17 cellular contexts compared by ENCODE assay signal in the genomic region with DNA sequence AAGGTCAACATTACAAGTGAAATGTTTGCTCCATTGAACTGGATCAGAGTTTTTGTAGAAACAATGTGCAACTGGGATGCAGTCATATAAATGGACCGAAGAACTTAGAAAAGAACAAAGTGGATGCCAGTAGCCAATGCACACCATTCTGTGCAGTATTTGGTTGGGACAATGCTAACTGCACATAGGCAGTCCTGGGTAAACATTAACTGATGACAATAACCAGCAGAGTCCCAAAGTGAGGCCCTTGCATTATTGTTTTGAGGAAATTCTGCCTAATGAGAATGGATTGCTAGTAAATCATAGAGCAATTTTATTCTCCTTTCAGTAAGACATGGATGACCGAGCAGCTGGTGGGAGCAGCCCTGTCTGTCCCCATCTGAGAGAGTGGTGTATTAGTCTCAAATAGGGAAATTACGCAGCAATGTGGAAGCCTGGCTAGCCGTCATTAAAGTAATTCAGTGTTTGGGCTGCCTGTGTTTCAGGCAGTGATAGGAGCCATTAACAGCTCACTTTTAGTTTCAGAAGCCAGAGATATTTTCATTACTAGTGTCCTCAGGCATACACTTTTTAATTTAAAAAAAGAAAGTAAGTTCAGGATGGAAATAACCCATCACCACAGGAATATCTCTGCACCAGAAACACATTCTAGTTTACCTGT.
DNase-seq lines count a peak whose midpoint lies in the region; ATAC-seq and TF ChIP-seq lines count a peak whose summit lies in the region.
"Had no signal": no experiment of that assay in that cellular context is flagged by ENCODE, and none has a peak within 500 bp of the region (broad histone marks: within the 10 kb centered on the region; RNA-seq: fewer than 3 reads in every experiment).

No MANE protein-coding gene starts in this region.

- peak; percentile 62 for ATAC-seq in GM18861 (IDR thresholded peaks at IDR 0.05; ENCODE audit: unreplicated experiment)
- peak; percentile 43 for ATAC-seq in GM21825 (IDR thresholded peaks at IDR 0.05; ENCODE audit: unreplicated experiment)
- no peak for ATAC-seq in activated T-cell treated with anti-CD3 and anti-CD28 coated beads, Interleukin-2, amount 50 U/mL, for 72 hours (replicated peaks in 1 of 2)
- no peak for ATAC-seq in HG02623 (IDR thresholded peaks at IDR 0.05; ENCODE audit: unreplicated experiment)
- ATAC-seq: stimulated activated naive CD8-positive, alpha-beta T cell treated with anti-CD3 and anti-CD28 coated beads, Interleukin-15, amount 100 ng/mL, for 72 hours had no signal

- TF ChIP-seq EP300 in Ishikawa (IDR thresholded peaks at IDR 0.05; ENCODE audit: borderline replicate concordance) = peak; percentile 88

- H3K36me3 Mint-ChIP-seq in activated T-cell treated with anti-CD3 and anti-CD28 coated beads, Interleukin-2, amount 50 U/mL, for 72 hours (ENCODE audit: insufficient read depth in 2 of 2) = no peaks in the 10 kb centered on the region

- TF ChIP-seq RAD21 in Ishikawa (IDR thresholded peaks at IDR 0.05; ENCODE audit: low read depth) = 0 out of 2 replicates have a peak, but pooled peaks have one; percentile 0

- peaks cover 8% of the 10 kb centered on the region for H3K27me3 Mint-ChIP-seq in activated T-cell treated with anti-CD3 and anti-CD28 coated beads, Interleukin-2, amount 50 U/mL, for 72 hours (ENCODE audit: low read depth)

- H3K4me3 Mint-ChIP-seq in activated T-cell treated with anti-CD3 and anti-CD28 coated beads, Interleukin-2, amount 50 U/mL, for 72 hours = no peak overlapping the region
- H3K4me3 Mint-ChIP-seq: stimulated activated naive CD8-positive, alpha-beta T cell treated with anti-CD3 and anti-CD28 coated beads, Interleukin-15, amount 100 ng/mL, for 72 hours had no signal

- peaks cover 4% of the 10 kb centered on the region for H3K4me1 Mint-ChIP-seq in activated T-cell treated with anti-CD3 and anti-CD28 coated beads, Interleukin-2, amount 50 U/mL, for 72 hours (ENCODE audit: low read depth)

- H3K27ac Mint-ChIP-seq in activated T-cell treated with anti-CD3 and anti-CD28 coated beads, Interleukin-2, amount 50 U/mL, for 72 hours = no peak overlapping the region
- H3K27ac Mint-ChIP-seq: stimulated activated naive CD8-positive, alpha-beta T cell treated with anti-CD3 and anti-CD28 coated beads, Interleukin-15, amount 100 ng/mL, for 72 hours had no signal

- no peaks in the 10 kb centered on the region for H3K9me3 Mint-ChIP-seq in activated T-cell treated with anti-CD3 and anti-CD28 coated beads, Interleukin-2, amount 50 U/mL, for 72 hours
- H3K9me3 Mint-ChIP-seq: stimulated activated naive CD8-positive, alpha-beta T cell treated with anti-CD3 and anti-CD28 coated beads, Interleukin-15, amount 100 ng/mL, for 72 hours had no signal

- DNase-seq in kidney tubule cell (ENCODE audit: low spot score) (peak; percentile 97), OCI-M2 (lab: John Stamatoyannopoulos, UW; ENCODE audit: unreplicated experiment) (no peak), NCI-H524 (lab: John Stamatoyannopoulos, UW) (no peak)
- no peak for DNase-seq in activated T-cell treated with anti-CD3 and anti-CD28 coated beads, Interleukin-2, amount 50 U/mL, for 72 hours
- DNase-seq: activated CD4-positive, alpha-beta T cell treated with anti-CD3 and anti-CD28 coated beads, Interleukin-2, amount 50 U/mL, for 48 hours; activated naive CD4-positive, alpha-beta T cell; central memory CD4-positive, alpha-beta T cell; esophagus squamous epithelium; midbrain; NCI-H187; PC-9; stimulated activated CD4-positive, alpha-beta T cell treated with anti-CD3 and anti-CD28 coated beads, Interleukin-4, amount 100 ng/mL, for 1 hour; stimulated activated naive CD8-positive, alpha-beta T cell treated with anti-CD3 and anti-CD28 coated beads, Interleukin-15, amount 100 ng/mL, for 72 hours had no signal

TF ChIP-seq in Ishikawa, 13 proteins besides CTCF, POLR2A, EP300 and RAD21:
- TF ChIP-seq REST (IDR thresholded peaks at IDR 0.05; ENCODE audit: low read depth) (no peak), TAF1 (IDR thresholded peaks at IDR 0.05; ENCODE audit: low read depth) (no peak), EGR1 (IDR thresholded peaks at IDR 0.05) (no peak), NFIC (IDR thresholded peaks at IDR 0.05) (peak; percentile 58), CEBPB (IDR thresholded peaks at IDR 0.05) (0 out of 2 replicates have a peak, but pooled peaks have one; percentile 21), CREB1 (IDR thresholded peaks at IDR 0.05; ENCODE audit: low read depth) (no peak), YY1 (IDR thresholded peaks at IDR 0.05; ENCODE audit: low read depth) (no peak), TCF12 (IDR thresholded peaks at IDR 0.05; ENCODE audit: low read depth) (peak; percentile 90), TEAD4 (IDR thresholded peaks at IDR 0.05) (peak; percentile 71), FOXM1 (IDR thresholded peaks at IDR 0.05; ENCODE audit: borderline replicate concordance, low read depth) (peak; percentile 88)
- TF ChIP-seq, protein P1, sequence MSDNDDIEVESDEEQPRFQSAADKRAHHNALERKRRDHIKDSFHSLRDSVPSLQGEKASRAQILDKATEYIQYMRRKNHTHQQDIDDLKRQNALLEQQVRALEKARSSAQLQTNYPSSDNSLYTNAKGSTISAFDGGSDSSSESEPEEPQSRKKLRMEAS (IDR thresholded peaks at IDR 0.05) = 0 out of 2 replicates have a peak, but pooled peaks have one; percentile 39
TF ChIP-seq in Ishikawa: peak in this region for 6.

Comparison
In these comparisons a context has a peak if more than half of its experiments do, and no peak if none do; other contexts are left out.
1. ATAC-seq: peak in GM18861 (single experiment) and GM21825 (single experiment); none in activated T-cell treated with anti-CD3 and anti-CD28 coated beads, Interleukin-2, amount 50 U/mL, for 72 hours (0 of 2) and HG02623 (single experiment).